In the genomic region with DNA sequence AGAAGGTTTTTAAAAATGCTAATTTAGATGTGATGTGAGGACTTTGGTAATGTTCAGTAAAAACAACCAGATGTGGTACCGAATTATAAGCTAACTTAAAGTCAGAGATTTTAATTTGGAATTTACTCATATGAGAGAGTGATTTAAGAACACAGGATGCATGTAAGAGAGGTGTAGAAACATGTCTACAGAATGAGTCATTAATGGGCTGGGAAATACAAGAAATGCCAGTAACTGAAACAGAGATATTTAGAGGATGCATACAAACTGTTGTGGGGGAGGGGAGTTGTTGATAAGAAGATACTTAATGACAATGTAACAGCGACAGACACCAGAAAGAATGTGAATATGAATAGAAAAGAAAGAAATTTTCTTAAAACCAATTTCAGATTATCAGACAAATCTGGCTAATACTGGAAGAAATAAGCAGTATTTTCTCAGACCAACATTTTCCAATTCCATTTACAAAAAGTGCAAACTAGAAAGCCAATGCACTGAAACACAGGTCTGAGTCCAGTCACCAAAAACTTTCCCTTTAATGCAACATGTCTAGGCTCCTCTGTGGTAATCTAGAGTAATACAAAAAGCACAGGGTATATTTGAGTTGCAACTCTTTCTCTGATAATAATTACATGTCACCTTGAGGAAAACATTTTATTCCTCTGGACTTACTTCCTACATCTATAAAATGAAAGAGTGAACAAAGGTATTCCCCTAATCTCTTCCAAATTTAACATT, we compare ENCODE assay signal across 17 cellular contexts.
DNase-seq lines count a peak whose midpoint lies in the region; ATAC-seq, FAIRE-seq and TF ChIP-seq lines count a peak whose summit lies in the region.
"Had no signal": no experiment of that assay in that cellular context is flagged by ENCODE, and none has a peak within 500 bp of the region (broad histone marks: within the 10 kb centered on the region; RNA-seq: fewer than 3 reads in every experiment).

No MANE protein-coding gene starts in this region.

- DNase-seq in AG20443 (ENCODE audit: low spot score) (peak; percentile 9), GM12891 (ENCODE audit: insufficient read length, low spot score) (no peak), T-helper 17 cell (no peak), fibroblast of villous mesenchyme (ENCODE audit: low read depth) (peak; percentile 38), left lobe of liver (ENCODE audit: low spot score) (no peak), DMS53 (lab: John Stamatoyannopoulos, UW) (no peak)
- DNase-seq: CD4-positive, alpha-beta memory T cell; GDM1; KG1; NCI-H1694; nephron progenitor cell; SHP77; stimulated activated CD4-positive, alpha-beta T cell treated with anti-CD3 and anti-CD28 coated beads, Interleukin-2, amount 100 ng/mL, for 48 hours; T1000 had no signal

- no peak for TF ChIP-seq POLR2A in GM12891 (IDR thresholded peaks at IDR 0.05; ENCODE audit: low read depth, low read length)

- no peaks in the 10 kb centered on the region for H3K36me3 Mint-ChIP-seq in T-helper 17 cell (ENCODE audit: low read depth)

- TF ChIP-seq CTCF in fibroblast of villous mesenchyme (IDR thresholded peaks at IDR 0.05; ENCODE audit: insufficient read depth, low read depth, low read length), result no peak

- FAIRE-seq in GM12891 (lab: Jason Lieb, UNC), result peak; percentile 81
- FAIRE-seq: H54 had no signal

- no peak overlapping the region for H3K4me3 ChIP-seq in fibroblast of villous mesenchyme (ENCODE audit: low read depth, low read length)

- no peaks in the 10 kb centered on the region for H3K9me3 ChIP-seq in T-helper 17 cell (ENCODE audit: control insufficient read depth, low read length, poor library complexity, severe bottlenecking)

- no peak for ATAC-seq in T-helper 17 cell
- ATAC-seq in left lobe of liver, result no peak
- no peak for ATAC-seq in HG03280 (IDR thresholded peaks at IDR 0.05; ENCODE audit: unreplicated experiment)
- ATAC-seq: esophagus mucosa had no signal

- H3K27me3 Mint-ChIP-seq in T-helper 17 cell, result no peaks in the 10 kb centered on the region
- H3K27me3 Mint-ChIP-seq: CD4-positive, alpha-beta memory T cell had no signal

- H3K4me1 Mint-ChIP-seq in T-helper 17 cell, result peaks cover 3% of the 10 kb centered on the region
- H3K4me1 Mint-ChIP-seq: nephron progenitor cell had no signal

- peak overlapping the region; percentile 9 for H3K27ac Mint-ChIP-seq in T-helper 17 cell
- H3K27ac Mint-ChIP-seq: nephron progenitor cell had no signal

- H3K4me3 Mint-ChIP-seq in T-helper 17 cell, result no peak overlapping the region
- H3K4me3 Mint-ChIP-seq: CD4-positive, alpha-beta memory T cell; nephron progenitor cell had no signal

TF ChIP-seq in GM12891, 5 proteins besides CTCF, POLR2A, EP300 and RAD21:
- TF ChIP-seq PAX5 (IDR thresholded peaks at IDR 0.05; ENCODE audit: insufficient read depth, low read length, severe bottlenecking), result no peak
- no peak for TF ChIP-seq TAF1 (IDR thresholded peaks at IDR 0.05; ENCODE audit: low read depth, low read length)
- TF ChIP-seq POU2F2 (IDR thresholded peaks at IDR 0.05; ENCODE audit: low read depth, low read length), result no peak
- TF ChIP-seq POLR2AphosphoS5 (IDR thresholded peaks at IDR 0.05; ENCODE audit: low read depth, low read length), result no peak
- no peak for TF ChIP-seq SPI1 (IDR thresholded peaks at IDR 0.05; ENCODE audit: low read depth, low read length)

Comparison
In these comparisons a context has a peak if more than half of its experiments do, and no peak if none do; other contexts are left out.
1. DNase-seq: peak in AG20443 (single experiment) and fibroblast of villous mesenchyme (single experiment); none in GM12891 (single experiment), T-helper 17 cell (0 of 3), left lobe of liver (single experiment) and DMS53 (single experiment).